In the genomic region with DNA sequence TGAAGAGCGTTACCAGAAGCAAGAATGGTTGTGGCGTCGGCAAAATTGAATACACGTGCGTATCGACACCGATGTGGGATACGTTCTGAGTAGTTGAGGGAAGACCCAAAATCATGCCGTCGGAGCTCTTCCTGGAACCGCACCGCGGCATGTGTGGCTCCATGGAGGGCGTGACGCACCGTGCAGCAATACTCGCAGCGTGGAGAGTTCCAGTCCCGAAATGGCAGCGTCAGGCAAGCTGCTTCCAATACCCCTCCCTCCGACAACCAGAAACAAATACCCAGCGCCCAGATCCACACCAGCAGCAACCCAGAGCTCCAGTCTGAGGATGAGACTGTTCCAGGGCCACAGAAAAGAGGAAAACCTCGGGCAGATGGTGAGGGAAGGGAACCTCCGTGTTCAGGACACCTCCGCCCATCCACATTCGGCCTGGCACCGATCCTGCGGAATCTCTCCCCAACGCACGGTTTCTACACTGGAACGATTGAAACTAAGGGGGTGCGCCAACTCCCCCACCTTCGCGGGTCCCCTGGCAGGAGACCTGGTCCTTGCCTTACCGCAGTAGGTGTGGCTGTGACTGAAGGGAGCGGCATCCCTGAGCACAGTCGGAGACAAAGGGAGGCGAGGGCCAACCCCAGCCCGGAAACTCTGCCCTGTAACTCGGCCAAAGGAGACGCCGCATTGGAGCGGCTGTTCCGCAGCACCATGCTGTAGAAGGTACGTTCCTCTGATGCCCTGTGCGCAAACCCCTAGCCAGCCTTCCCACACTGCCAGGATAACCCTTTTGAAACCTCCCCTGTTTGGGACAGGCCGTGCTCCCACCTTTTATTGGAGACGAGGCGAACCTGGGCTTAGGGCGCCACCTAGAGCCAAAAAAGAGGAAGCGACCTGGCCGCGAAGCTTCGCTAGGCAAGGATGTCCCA, we compare ENCODE assay signal across 7 cellular contexts. TPM values are rescaled to one million over a fixed set of nuclear protein-coding genes. Genes with fewer than 3 reads are reported as not detected.
DNase-seq lines count a peak whose midpoint lies in the region; ATAC-seq and TF ChIP-seq lines count a peak whose summit lies in the region.

No MANE protein-coding gene starts in this region.

- H3K27ac ChIP-seq in liver (ENCODE audit: low read depth in 1 of 2, low read length in 2 of 2), result no peak overlapping the region

- peaks cover 0 to 11% (median 7%) of the 10 kb centered on the region in 4 donors for H3K4me1 ChIP-seq in liver (ENCODE audit: control insufficient read depth in 4 of 4, insufficient read depth in 4 of 4, low read length in 3 of 4)

- no peak overlapping the region for H3K27ac Mint-ChIP-seq in dendritic cell treated with granulocyte-macrophage colony-stimulating factor and Interleukin-4, amounts not matched to agents 40 ng/mL and 50 ng/mL, for 4 days

- no peaks in the 10 kb centered on the region for H3K36me3 Mint-ChIP-seq in dendritic cell treated with granulocyte-macrophage colony-stimulating factor and Interleukin-4, amounts not matched to agents 40 ng/mL and 50 ng/mL, for 4 days (ENCODE audit: low read depth)

- TF ChIP-seq RAD21 in liver (IDR thresholded peaks at IDR 0.05), result peak; percentile 85 to 90

- 19% methylated on average over 54 of the region's 54 CpGs for WGBS in liver

- peak overlapping the region in 2 of 3 donors; percentile 55 to 72 for H3K4me3 ChIP-seq in liver (ENCODE audit: low read depth in 1 of 3, low read length in 3 of 3)

- H3K27me3 Mint-ChIP-seq in dendritic cell treated with granulocyte-macrophage colony-stimulating factor and Interleukin-4, amounts not matched to agents 40 ng/mL and 50 ng/mL, for 4 days, result peaks cover 36% of the 10 kb centered on the region

- H3K4me1 Mint-ChIP-seq in dendritic cell treated with granulocyte-macrophage colony-stimulating factor and Interleukin-4, amounts not matched to agents 40 ng/mL and 50 ng/mL, for 4 days (ENCODE audit: low read depth), result peaks cover 11% of the 10 kb centered on the region

- no peaks in the 10 kb centered on the region for H3K9me3 ChIP-seq in liver (ENCODE audit: control insufficient read depth in 4 of 4, low read length in 3 of 4)

- no peak for ATAC-seq in GM21619 (IDR thresholded peaks at IDR 0.05; ENCODE audit: unreplicated experiment)

- DNase-seq in GM10266 (ENCODE audit: extremely low spot score), result peak; percentile 49
- DNase-seq in HuH-7 (ENCODE audit: low spot score), result peak; percentile 49
- peak; percentile 41 for DNase-seq in activated CD4-positive, CD25-positive, alpha-beta regulatory T cell treated with anti-CD3 and anti-CD28 coated beads, Interleukin-2, amount 50 U/mL, for 72 hours
- DNase-seq in stimulated activated CD4-positive, alpha-beta T cell treated with anti-CD3 and anti-CD28 coated beads, Interleukin-4, amount 100 ng/mL, for 4 hours, result peak; percentile 25 to 28

- no peaks in the 10 kb centered on the region for H3K9me3 Mint-ChIP-seq in dendritic cell treated with granulocyte-macrophage colony-stimulating factor and Interleukin-4, amounts not matched to agents 40 ng/mL and 50 ng/mL, for 4 days

- intact Hi-C loops in dendritic cell treated with granulocyte-macrophage colony-stimulating factor and Interleukin-4, amounts not matched to agents 40 ng/mL and 50 ng/mL, for 4 days (cut with micrococcal nuclease), result loop anchor here (1.0 to 5.0 kb wide), 3 partner anchors 181 to 205 kb away; no protein-coding TSS in a partner anchor

- H3K9ac ChIP-seq in liver (ENCODE audit: low read depth in 1 of 2, low read length in 2 of 2), result no peak overlapping the region

- H3K36me3 ChIP-seq in liver (ENCODE audit: control insufficient read depth in 4 of 4, insufficient read depth in 3 of 4, low read depth in 1 of 4, low read length in 3 of 4), result no peaks in the 10 kb centered on the region

- peak overlapping the region; percentile 44 for H3K4me3 Mint-ChIP-seq in dendritic cell treated with granulocyte-macrophage colony-stimulating factor and Interleukin-4, amounts not matched to agents 40 ng/mL and 50 ng/mL, for 4 days

- H3K27me3 ChIP-seq in liver (ENCODE audit: control insufficient read depth in 4 of 4, insufficient read depth in 4 of 4, low read length in 3 of 4), result no peaks in the 10 kb centered on the region

- TF ChIP-seq CTCF in GM10266 (IDR thresholded peaks at IDR 0.05; ENCODE audit: control insufficient read depth, insufficient read depth, low read depth, missing control alignments), result peak; percentile 82
- peak; percentile 76 for TF ChIP-seq CTCF in liver (IDR thresholded peaks at IDR 0.05; ENCODE audit: low read depth, low read length, missing input control)

TF ChIP-seq in liver, 16 proteins besides CTCF, POLR2A, EP300 and RAD21:
- TF ChIP-seq, protein P1, sequence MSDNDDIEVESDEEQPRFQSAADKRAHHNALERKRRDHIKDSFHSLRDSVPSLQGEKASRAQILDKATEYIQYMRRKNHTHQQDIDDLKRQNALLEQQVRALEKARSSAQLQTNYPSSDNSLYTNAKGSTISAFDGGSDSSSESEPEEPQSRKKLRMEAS (IDR thresholded peaks at IDR 0.05), result no peak
- TF ChIP-seq HNF4A (conservative IDR thresholded peaks at IDR 0.05), result no peak
- TF ChIP-seq YY1 (IDR thresholded peaks at IDR 0.05), result no peak
- no peak for TF ChIP-seq REST (IDR thresholded peaks at IDR 0.05)
- no peak for TF ChIP-seq HNF4G (IDR thresholded peaks at IDR 0.05)
- TF ChIP-seq GABPA (IDR thresholded peaks at IDR 0.05 in 1 of 2, conservative IDR thresholded peaks at IDR 0.05 in 1 of 2), result no peak
- TF ChIP-seq TAF1 (conservative IDR thresholded peaks at IDR 0.05), result no peak
- no peak for TF ChIP-seq FOXA2 (IDR thresholded peaks at IDR 0.05)
- no peak for TF ChIP-seq NR2F2 (IDR thresholded peaks at IDR 0.05)
- no peak for TF ChIP-seq FOXA1 (IDR thresholded peaks at IDR 0.05)
- no peak for TF ChIP-seq ZBTB33 (IDR thresholded peaks at IDR 0.05)
- no peak for TF ChIP-seq RXRA (IDR thresholded peaks at IDR 0.05)
- TF ChIP-seq SP1 (IDR thresholded peaks at IDR 0.05), result no peak
- TF ChIP-seq, protein P2, sequence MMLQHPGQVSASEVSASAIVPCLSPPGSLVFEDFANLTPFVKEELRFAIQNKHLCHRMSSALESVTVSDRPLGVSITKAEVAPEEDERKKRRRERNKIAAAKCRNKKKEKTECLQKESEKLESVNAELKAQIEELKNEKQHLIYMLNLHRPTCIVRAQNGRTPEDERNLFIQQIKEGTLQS (IDR thresholded peaks at IDR 0.05), result no peak
- TF ChIP-seq EGR1 (IDR thresholded peaks at IDR 0.05; ENCODE audit: low read depth in 2 of 2), result no peak
- no peak for TF ChIP-seq JUND (IDR thresholded peaks at IDR 0.05)

RNA-seq across cellular contexts. Expression of gene DBX1, which starts 28.3 kb away (rescaled TPM):
- not detected for total RNA-seq in liver
- not detected for polyA plus RNA-seq in liver
